15 cellular contexts compared by ENCODE assay signal in genomic region chr5:172164773-172165212, GRCh38. TPM values are rescaled to one million over a fixed set of nuclear protein-coding genes. Genes with fewer than 3 reads are reported as not detected.
DNase-seq lines count a peak whose midpoint lies in the region; ATAC-seq, FAIRE-seq and TF ChIP-seq lines count a peak whose summit lies in the region.
"Had no signal": no experiment of that assay in that cellular context is flagged by ENCODE, and none has a peak within 500 bp of the region (broad histone marks: within the 10 kb centered on the region; RNA-seq: fewer than 3 reads in every experiment).

No MANE protein-coding gene starts in this region.

- no peak for TF ChIP-seq CTCF in activated CD8-positive, alpha-beta T cell treated with anti-CD3 and anti-CD28 coated beads for 36 hours (IDR thresholded peaks at IDR 0.05)
- no peak for TF ChIP-seq CTCF in H1 (IDR thresholded peaks at IDR 0.05; ENCODE audit: control extremely low read depth in 1 of 3, insufficient read depth in 1 of 3, low read depth in 1 of 3, low read length in 3 of 3)
- no peak for TF ChIP-seq CTCF in stomach (IDR thresholded peaks at IDR 0.05)
- TF ChIP-seq CTCF in WTC11 (IDR thresholded peaks at IDR 0.05) = no peak
- TF ChIP-seq CTCF in OCI-LY7 (conservative IDR thresholded peaks at IDR 0.05; ENCODE audit: low read length) = no peak

- H3K56ac ChIP-seq in H1 (replicated peaks; ENCODE audit: insufficient read length, low read depth, low read length) = no peak overlapping the region

- H3K23ac ChIP-seq in H1 (ENCODE audit: insufficient read length) = no peak overlapping the region
- no peak overlapping the region for H3K23ac ChIP-seq in mesenchymal stem cell (ENCODE audit: low read length in 2 of 2)

- H2BK12ac ChIP-seq in H1 (ENCODE audit: low read depth, low read length) = no peak overlapping the region
- H2BK12ac ChIP-seq in mesenchymal stem cell (ENCODE audit: low read length in 2 of 2) = no peak overlapping the region

- H3K4me1 ChIP-seq in H1 (replicated peaks in 1 of 4; ENCODE audit: control insufficient read depth in 3 of 4, insufficient read depth in 4 of 4, low read length in 3 of 4) (peaks cover 0 to 4% (median 3%) of the 10 kb centered on the region in 4 experiments; a peak in 3 of 7 replicates), mesenchymal stem cell (ENCODE audit: control insufficient read depth, insufficient read depth, low read depth, low read length) (peaks cover 25% of the 10 kb centered on the region), stomach (peaks cover 11 to 71% (median 40%) of the 10 kb centered on the region in 4 donors), OCI-LY7 (ENCODE audit: insufficient read depth, low read length, poor library complexity, severe bottlenecking) (peaks cover 25% of the 10 kb centered on the region)
- H3K4me1 ChIP-seq: parathyroid adenoma had no signal

- peak overlapping the region; percentile 42 for H4K8ac ChIP-seq in H1 (ENCODE audit: extremely low read depth, insufficient read depth, low read length)
- no peak overlapping the region for H4K8ac ChIP-seq in mesenchymal stem cell (ENCODE audit: low read length)

- H2BK15ac ChIP-seq in H1 (ENCODE audit: low read length) = 0 out of 2 replicates have a peak overlapping the region, but pooled peaks have one; percentile 61
- H2BK15ac ChIP-seq in mesenchymal stem cell (ENCODE audit: low read depth, poor library complexity, severe bottlenecking) = no peak overlapping the region

- no peak for DNase-seq in activated CD8-positive, alpha-beta T cell treated with anti-CD3 and anti-CD28 coated beads for 36 hours
- DNase-seq in activated CD8-positive, alpha-beta T cell treated with anti-CD3 and anti-CD28 coated beads, Interleukin-2, amount 10 ng/mL, durations not matched to agents 7 days and 5 days = no peak
- DNase-seq in H1 (ENCODE audit: low read depth in 1 of 2, low spot score in 2 of 2) (no peak), mesenchymal stem cell (no peak), stomach (no peak), WTC11 (ENCODE audit: low spot score) (no peak), OCI-LY7 (ENCODE audit: low spot score) (no peak)
- DNase-seq: activated gamma-delta T cell treated with Interleukin-2 at 50 U/mL for 16 hours, KG1, NCI-H2171 had no signal

- POLR2A ChIA-PET in activated CD8-positive, alpha-beta T cell treated with anti-CD3 and anti-CD28 coated beads for 36 hours (lab: Charles Lee) = interaction anchor here (1.1 to 6.4 kb wide), 3 partner anchors 9 to 53 kb away, joined by 5 to 51 read pairs (median 5); no protein-coding TSS in a partner anchor
- POLR2A ChIA-PET in activated CD8-positive, alpha-beta T cell treated with anti-CD3 and anti-CD28 coated beads, Interleukin-2, amount 10 ng/mL, durations not matched to agents 7 days and 5 days (lab: Charles Lee) = interaction anchor here (4.4 kb wide), 1 partner anchor 10 kb away, joined by 25 read pairs; no protein-coding TSS in a partner anchor
- POLR2A ChIA-PET in H1 (lab: Charles Lee; ENCODE audit: partially characterized antibody) = interaction anchor here (1.5 kb wide), 1 partner anchor 13 kb away, joined by 3 read pairs; no protein-coding TSS in a partner anchor
- POLR2A ChIA-PET in WTC11 (lab: Charles Lee) = interaction anchor here (0.7 kb wide), 1 partner anchor 83 kb away, joined by 6 read pairs; no protein-coding TSS in a partner anchor
- POLR2A ChIA-PET in OCI-LY7 (lab: Charles Lee) = interaction anchor here (0.6 to 2.2 kb wide), 4 partner anchors 8 to 179 kb away, joined by 3 to 6 read pairs (median 6); no protein-coding TSS in a partner anchor

- no peaks in the 10 kb centered on the region for H3K9me2 ChIP-seq in OCI-LY7 (ENCODE audit: insufficient read depth, low read length)

- H4K91ac ChIP-seq in H1 (replicated peaks; ENCODE audit: insufficient read length, low read length) (no peak overlapping the region), mesenchymal stem cell (ENCODE audit: low read length) (no peak overlapping the region)

- H3K9me3 Mint-ChIP-seq in activated CD8-positive, alpha-beta T cell treated with anti-CD3 and anti-CD28 coated beads for 36 hours = no peaks in the 10 kb centered on the region
- no peaks in the 10 kb centered on the region for H3K9me3 Mint-ChIP-seq in activated CD8-positive, alpha-beta T cell treated with anti-CD3 and anti-CD28 coated beads, Interleukin-2, amount 10 ng/mL, durations not matched to agents 7 days and 5 days (ENCODE audit: insufficient read depth)
- no peaks in the 10 kb centered on the region for H3K9me3 Mint-ChIP-seq in WTC11

- intact Hi-C loops in activated CD8-positive, alpha-beta T cell treated with anti-CD3 and anti-CD28 coated beads for 36 hours (cut with micrococcal nuclease) = no loop called here
- intact Hi-C loops in stomach (cut with DNase I; ENCODE audit: low total_unique reads) (no loop called here), OCI-LY7 (cut with micrococcal nuclease; ENCODE audit: unreplicated experiment) (no loop called here)

- 95% methylated on average over 11 of the region's 13 CpGs; no CpG with 5 or more reads in 1 of the 2 experiments for WGBS in H1 (ENCODE audit: extremely low coverage in 1 of 2, insufficient coverage in 1 of 2, insufficient read length in 1 of 2, insufficient replicate concordance in 2 of 2, low coverage in 1 of 2, low lambda C conversion rate in 2 of 2, missing lambda C conversion rate in 1 of 2), 2 experiments
- WGBS in mesenchymal stem cell = 93% methylated on average over 13 of the region's 13 CpGs
- WGBS in stomach, 5 donors = 56 to 83% (median 69%) methylated on average over 11 to 13 of the region's 13 CpGs

- no peak for TF ChIP-seq RAD21 in H1 (IDR thresholded peaks at IDR 0.05 in 1 of 2, conservative IDR thresholded peaks at IDR 0.05 in 1 of 2; ENCODE audit: low read depth in 2 of 2, low read length in 2 of 2)

- no peaks in the 10 kb centered on the region for H3K36me3 ChIP-seq in H1 (ENCODE audit: control insufficient read depth in 2 of 4, insufficient read depth in 4 of 4, low read length in 3 of 4)
- peaks cover 3 to 31% of the 10 kb centered on the region in 2 experiments for H3K36me3 ChIP-seq in mesenchymal stem cell (ENCODE audit: control insufficient read depth in 1 of 2, insufficient read depth in 2 of 2, low read depth in 1 of 2, low read length in 2 of 2)
- peaks cover 0 to 4% (median 0%) of the 10 kb centered on the region in 4 donors for H3K36me3 ChIP-seq in stomach
- no peaks in the 10 kb centered on the region for H3K36me3 ChIP-seq in OCI-LY7 (ENCODE audit: insufficient read depth, low read length)

- H3K4me2 ChIP-seq in H1 (ENCODE audit: insufficient read depth in 1 of 2, low read depth in 2 of 2, low read length in 2 of 2) = no peak overlapping the region
- H3K4me2 ChIP-seq in mesenchymal stem cell (ENCODE audit: low read length, poor library complexity, severe bottlenecking) = no peak overlapping the region
- no peak overlapping the region for H3K4me2 ChIP-seq in OCI-LY7 (ENCODE audit: low read length)

- no peak overlapping the region for H3K27ac ChIP-seq in H1 (ENCODE audit: low read depth, low read length)
- H3K27ac ChIP-seq in mesenchymal stem cell (ENCODE audit: low read length, poor library complexity, severe bottlenecking) = no peak overlapping the region
- H3K27ac ChIP-seq in stomach = peak overlapping the region in 3 of 5 donors; percentile 10 to 24 (median 14)
- no peak overlapping the region for H3K27ac ChIP-seq in OCI-LY7 (ENCODE audit: low read depth, low read length, poor library complexity, severe bottlenecking)
- H3K27ac ChIP-seq: parathyroid adenoma, SJSA1 had no signal

- H2BK20ac ChIP-seq in H1 (ENCODE audit: low read length) = no peak overlapping the region

- BruUV-seq in OCI-LY7 (replicated peaks; lab: Mats Ljungman, UMichigan) = no TSS peak

- FAIRE-seq in H1 (lab: Jason Lieb, UNC) = no peak

- H3K79me2 ChIP-seq in H1 (ENCODE audit: control insufficient read depth in 1 of 2, insufficient read depth in 2 of 2, low read length in 2 of 2) (no peaks in the 10 kb centered on the region), OCI-LY7 (ENCODE audit: insufficient read depth, low read depth, low read length) (peaks cover 8% of the 10 kb centered on the region; the same call in 1 of the 2 replicates)
- H3K79me2 ChIP-seq: parathyroid adenoma had no signal

- no peak overlapping the region for H2AFZ ChIP-seq in H1 (ENCODE audit: low read length)
- no peak overlapping the region for H2AFZ ChIP-seq in mesenchymal stem cell (ENCODE audit: low read depth, low read length)
- H2AFZ ChIP-seq in OCI-LY7 (ENCODE audit: low read length) = no peak overlapping the region
- H2AFZ ChIP-seq: parathyroid adenoma had no signal

- H3K14ac ChIP-seq in H1 (ENCODE audit: insufficient read length) (no peak overlapping the region), mesenchymal stem cell (ENCODE audit: low read length in 2 of 2) (peak overlapping the region in 1 of 2 experiments; percentile 16)

- CTCF ChIA-PET in activated CD8-positive, alpha-beta T cell treated with anti-CD3 and anti-CD28 coated beads for 36 hours (lab: Charles Lee) = interaction anchor here (2.5 kb wide), 1 partner anchor 10 kb away, joined by 6 read pairs; no protein-coding TSS in a partner anchor
- CTCF ChIA-PET in activated CD8-positive, alpha-beta T cell treated with anti-CD3 and anti-CD28 coated beads, Interleukin-2, amount 10 ng/mL, durations not matched to agents 7 days and 5 days (lab: Charles Lee) = interaction anchor here (2.3 kb wide), 1 partner anchor 22 kb away, joined by 6 read pairs; no protein-coding TSS in a partner anchor
- CTCF ChIA-PET in H1 (lab: Charles Lee; ENCODE audit: partially characterized antibody) (interaction anchor here (0.6 to 5.6 kb wide), 4 partner anchors 9 to 153 kb away, joined by 3 to 42 read pairs (median 3); no protein-coding TSS in a partner anchor), WTC11 (lab: Charles Lee) (interaction anchor here (0.6 to 1.4 kb wide), 5 partner anchors 14 to 889 kb away, joined by 3 to 5 read pairs (median 3); no protein-coding TSS in a partner anchor), OCI-LY7 (lab: Charles Lee; ENCODE audit: unreplicated experiment) (interaction anchor here (0.7 kb wide), 1 partner anchor 750 kb away, joined by 4 read pairs; no protein-coding TSS in a partner anchor)

- H2AK5ac ChIP-seq in H1 (ENCODE audit: low read depth, low read length) = no peak overlapping the region
- H2AK5ac ChIP-seq in mesenchymal stem cell (ENCODE audit: low read length, severe bottlenecking) = no peak overlapping the region

- H3K4ac ChIP-seq in H1 (replicated peaks; ENCODE audit: insufficient read length, low read depth, low read length) = no peak overlapping the region
- no peak overlapping the region for H3K4ac ChIP-seq in mesenchymal stem cell (ENCODE audit: low read depth in 1 of 2, low read length in 2 of 2)

- peaks cover 8% of the 10 kb centered on the region; the same call in 1 of the 2 replicates for H3K79me1 ChIP-seq in H1 (ENCODE audit: low read depth, low read length)
- H3K79me1 ChIP-seq in mesenchymal stem cell (replicated peaks; ENCODE audit: low read length, poor library complexity, severe bottlenecking) = peaks cover 43% of the 10 kb centered on the region

- no peak overlapping the region for H3K4me3 ChIP-seq in H1 (ENCODE audit: extremely low read depth in 1 of 4, insufficient read depth in 2 of 4, low read depth in 3 of 4, low read length in 4 of 4)
- H3K4me3 ChIP-seq in mesenchymal stem cell (ENCODE audit: insufficient read depth in 1 of 2, low read depth in 1 of 2, low read length in 2 of 2) = peak overlapping the region in 1 of 2 experiments; percentile 33
- H3K4me3 ChIP-seq in stomach = no peak overlapping the region
- H3K4me3 ChIP-seq in OCI-LY7 (ENCODE audit: low read depth, low read length, poor library complexity, severe bottlenecking) = no peak overlapping the region
- H3K4me3 ChIP-seq: SJSA1 had no signal

- H2BK5ac ChIP-seq in H1 (ENCODE audit: low read depth, low read length) (no peak overlapping the region), mesenchymal stem cell (ENCODE audit: low read depth, low read length, poor library complexity, severe bottlenecking) (no peak overlapping the region)

- H3K27me3 ChIP-seq in H1 (replicated peaks in 1 of 4; ENCODE audit: control insufficient read depth in 3 of 4, extremely low read depth in 1 of 4, insufficient read depth in 3 of 4, low read length in 3 of 4) (no peaks in the 10 kb centered on the region), mesenchymal stem cell (ENCODE audit: control insufficient read depth in 1 of 2, insufficient read depth in 1 of 2, low read length in 2 of 2) (no peaks in the 10 kb centered on the region), stomach (no peaks in the 10 kb centered on the region)
- H3K27me3 ChIP-seq: SJSA1 had no signal

- H3K18ac ChIP-seq in H1 (ENCODE audit: extremely low read depth, low read length) = no peak overlapping the region
- H3K18ac ChIP-seq in mesenchymal stem cell (ENCODE audit: low read depth in 1 of 2, low read length in 2 of 2) = peak overlapping the region in 1 of 2 experiments; percentile 50

- peak overlapping the region; percentile 52 for H3K27ac Mint-ChIP-seq in activated CD8-positive, alpha-beta T cell treated with anti-CD3 and anti-CD28 coated beads for 36 hours
- H3K27ac Mint-ChIP-seq in activated CD8-positive, alpha-beta T cell treated with anti-CD3 and anti-CD28 coated beads, Interleukin-2, amount 10 ng/mL, durations not matched to agents 7 days and 5 days = no peak overlapping the region
- H3K27ac Mint-ChIP-seq in WTC11 = no peak overlapping the region

- TF ChIP-seq POLR2A in H1 (IDR thresholded peaks at IDR 0.05; ENCODE audit: control extremely low read depth in 1 of 2, low read depth in 2 of 2, low read length in 2 of 2) (no peak), stomach (IDR thresholded peaks at IDR 0.05) (no peak)

- H2BK120ac ChIP-seq in H1 (replicated peaks; ENCODE audit: low read depth, low read length) = no peak overlapping the region
- H2BK120ac ChIP-seq in mesenchymal stem cell (ENCODE audit: low read depth, low read length) = no peak overlapping the region

- TF ChIP-seq EP300 in H1 (IDR thresholded peaks at IDR 0.05; ENCODE audit: borderline replicate concordance in 1 of 2, low read depth in 2 of 2, low read length in 2 of 2) (no peak), stomach (IDR thresholded peaks at IDR 0.05) (no peak)

- H3K27me3 Mint-ChIP-seq in activated CD8-positive, alpha-beta T cell treated with anti-CD3 and anti-CD28 coated beads for 36 hours = no peaks in the 10 kb centered on the region
- no peaks in the 10 kb centered on the region for H3K27me3 Mint-ChIP-seq in activated CD8-positive, alpha-beta T cell treated with anti-CD3 and anti-CD28 coated beads, Interleukin-2, amount 10 ng/mL, durations not matched to agents 7 days and 5 days (ENCODE audit: low read depth)
- H3K27me3 Mint-ChIP-seq in WTC11 (ENCODE audit: low read depth) = no peaks in the 10 kb centered on the region

- H3K9ac ChIP-seq in H1 (replicated peaks in 1 of 4; ENCODE audit: extremely low read depth in 1 of 4, low read depth in 3 of 4, low read length in 3 of 4) (no peak overlapping the region), mesenchymal stem cell (ENCODE audit: low read length) (peak overlapping the region; percentile 56)
- H3K9ac ChIP-seq: parathyroid adenoma had no signal

- H3K4me1 Mint-ChIP-seq in activated CD8-positive, alpha-beta T cell treated with anti-CD3 and anti-CD28 coated beads for 36 hours (ENCODE audit: low read depth) = peaks cover 73% of the 10 kb centered on the region
- H3K4me1 Mint-ChIP-seq in activated CD8-positive, alpha-beta T cell treated with anti-CD3 and anti-CD28 coated beads, Interleukin-2, amount 10 ng/mL, durations not matched to agents 7 days and 5 days (ENCODE audit: low read depth) = peaks cover 72% of the 10 kb centered on the region
- H3K4me1 Mint-ChIP-seq in WTC11 = no peaks in the 10 kb centered on the region

- no peak overlapping the region for H3K4me3 Mint-ChIP-seq in activated CD8-positive, alpha-beta T cell treated with anti-CD3 and anti-CD28 coated beads for 36 hours
- no peak overlapping the region for H3K4me3 Mint-ChIP-seq in activated CD8-positive, alpha-beta T cell treated with anti-CD3 and anti-CD28 coated beads, Interleukin-2, amount 10 ng/mL, durations not matched to agents 7 days and 5 days
- H3K4me3 Mint-ChIP-seq in WTC11 = no peak overlapping the region

- no peak overlapping the region for H4K5ac ChIP-seq in H1 (ENCODE audit: insufficient read length, low read depth, low read length)

- ATAC-seq in activated CD8-positive, alpha-beta T cell treated with anti-CD3 and anti-CD28 coated beads for 36 hours = peak; percentile 22
- ATAC-seq in activated CD8-positive, alpha-beta T cell treated with anti-CD3 and anti-CD28 coated beads, Interleukin-2, amount 10 ng/mL, durations not matched to agents 7 days and 5 days = no peak
- ATAC-seq in WTC11 (no peak), HG02870 (IDR thresholded peaks at IDR 0.05; ENCODE audit: unreplicated experiment) (no peak)

- no peaks in the 10 kb centered on the region; the same call in 1 of the 2 replicates for H3K23me2 ChIP-seq in H1 (ENCODE audit: low read depth, low read length)

- H3K9me3 ChIP-seq in H1 (ENCODE audit: insufficient read depth in 2 of 2, low read depth in 1 of 2, low read length in 1 of 2) (no peaks in the 10 kb centered on the region), mesenchymal stem cell (ENCODE audit: control insufficient read depth, low read length) (no peaks in the 10 kb centered on the region), stomach (no peaks in the 10 kb centered on the region), OCI-LY7 (ENCODE audit: low read length) (no peaks in the 10 kb centered on the region)
- H3K9me3 ChIP-seq: SJSA1 had no signal

- H4K20me1 ChIP-seq in H1 (replicated peaks in 1 of 2; ENCODE audit: control insufficient read depth in 1 of 2, insufficient read depth in 2 of 2, low read length in 2 of 2) (no peaks in the 10 kb centered on the region), OCI-LY7 (ENCODE audit: insufficient read depth, low read length) (no peaks in the 10 kb centered on the region)

- peaks cover 31% of the 10 kb centered on the region for H3K36me3 Mint-ChIP-seq in activated CD8-positive, alpha-beta T cell treated with anti-CD3 and anti-CD28 coated beads for 36 hours (ENCODE audit: low read depth)
- H3K36me3 Mint-ChIP-seq in activated CD8-positive, alpha-beta T cell treated with anti-CD3 and anti-CD28 coated beads, Interleukin-2, amount 10 ng/mL, durations not matched to agents 7 days and 5 days (ENCODE audit: low read depth) = peaks cover 65% of the 10 kb centered on the region
- no peaks in the 10 kb centered on the region; the same call in 1 of the 2 replicates for H3K36me3 Mint-ChIP-seq in WTC11

RNA-seq across cellular contexts. Expression of gene STK10, which starts 23.2 kb away (rescaled TPM):
- 100 to 1,000 TPM; 142 to 143 TPM for total RNA-seq in activated CD8-positive, alpha-beta T cell treated with anti-CD3 and anti-CD28 coated beads for 36 hours
- total RNA-seq in activated CD8-positive, alpha-beta T cell treated with anti-CD3 and anti-CD28 coated beads, Interleukin-2, amount 10 ng/mL, durations not matched to agents 7 days and 5 days = 100 to 1,000 TPM; 294 to 299 TPM
- 20.8 and 21.4 TPM in 2 replicates for total RNA-seq in H1 (2021; fragmentation: NEBNext Ultra II Directional; extraction: Animal tissue kit (Norgen Biotek cat#: 25700))
- polyA plus RNA-seq in H1 (2011; rRNA removed) (10.5 and 11.2 TPM in 2 replicates), stomach (1 to 10 TPM; 6.6 to 8.2 (median 6.9) TPM)
- 9.1 TPM for polyA plus RNA-seq in H1 (2011; cell fraction: cytosol; rRNA removed)
- polyA plus RNA-seq in H1 (2011; cell fraction: nucleus; rRNA removed) = 23.7 TPM
- polyA plus RNA-seq in H1 (2012, experiment 1 of 2) = 13.1 to 18.3 TPM (median 14.2 TPM) in 4 replicates
- 10.4 TPM for polyA plus RNA-seq in H1 (2012, experiment 2 of 2)
- 10.8 TPM for polyA plus RNA-seq in H1 (2013, experiment 1 of 2)
- 9.6 TPM for polyA plus RNA-seq in H1 (2013, experiment 2 of 2)
- 10.5 and 10.7 TPM in 2 replicates for polyA minus RNA-seq in H1 (2011; rRNA and poly(A)+ RNA removed)
- polyA minus RNA-seq in H1 (2011; cell fraction: cytosol; rRNA and poly(A)+ RNA removed) = 16.5 TPM
- 21.9 TPM for polyA minus RNA-seq in H1 (2011; cell fraction: nucleus; rRNA and poly(A)+ RNA removed)
- polyA plus RNA-seq in mesenchymal stem cell (2013, experiment 1 of 2) = 23.9 TPM
- 21.2 TPM for polyA plus RNA-seq in mesenchymal stem cell (2013, experiment 2 of 2)
- total RNA-seq in stomach (10 to 100 TPM in 4 of 5 donors, 1 to 10 TPM in 1; 7.1 to 86.6 (median 29.8) TPM), WTC11 (2021) (13.1 to 20.5 TPM (median 15.0 TPM) in 3 replicates), OCI-LY7 (2022) (89.7 and 95.9 TPM in 2 replicates)
- 53.1 and 53.7 TPM in 2 replicates for total RNA-seq in OCI-LY7 (2014; rRNA removed; shearing (Covaris generic))

RNA-seq across cellular contexts. Expression of gene EFCAB9, which starts 29.2 kb away (rescaled TPM):
- not detected for total RNA-seq in activated CD8-positive, alpha-beta T cell treated with anti-CD3 and anti-CD28 coated beads for 36 hours
- not detected for total RNA-seq in activated CD8-positive, alpha-beta T cell treated with anti-CD3 and anti-CD28 coated beads, Interleukin-2, amount 10 ng/mL, durations not matched to agents 7 days and 5 days
- total RNA-seq in H1 (2021; fragmentation: NEBNext Ultra II Directional; extraction: Animal tissue kit (Norgen Biotek cat#: 25700)) = not detected in 2 replicates
- not detected in 2 replicates for polyA plus RNA-seq in H1 (2011; rRNA removed)
- polyA plus RNA-seq in H1 (2011; cell fraction: cytosol; rRNA removed) = not detected
- polyA plus RNA-seq in H1 (2011; cell fraction: nucleus; rRNA removed) = not detected
- polyA plus RNA-seq in H1 (2012, experiment 1 of 2) = not detected in 4 replicates
- not detected for polyA plus RNA-seq in H1 (2012, experiment 2 of 2)
- not detected for polyA plus RNA-seq in H1 (2013, experiment 1 of 2)
- not detected for polyA plus RNA-seq in H1 (2013, experiment 2 of 2)
- polyA minus RNA-seq in H1 (2011; rRNA and poly(A)+ RNA removed) = not detected in 2 replicates
- polyA minus RNA-seq in H1 (2011; cell fraction: cytosol; rRNA and poly(A)+ RNA removed) = not detected
- not detected for polyA minus RNA-seq in H1 (2011; cell fraction: nucleus; rRNA and poly(A)+ RNA removed)
- polyA plus RNA-seq in mesenchymal stem cell (2013, experiment 1 of 2) = not detected
- polyA plus RNA-seq in mesenchymal stem cell (2013, experiment 2 of 2) = not detected
- total RNA-seq in stomach = not detected
- not detected for polyA plus RNA-seq in stomach
- total RNA-seq in WTC11 (2021) = not detected in 3 replicates
- not detected in 2 replicates for total RNA-seq in OCI-LY7 (2014; rRNA removed; shearing (Covaris generic))
- total RNA-seq in OCI-LY7 (2022) = not detected in 2 replicates
- total RNA-seq: A172, SJSA1, urinary bladder had no signal
- polyA plus RNA-seq: urinary bladder had no signal

Comparison
In these comparisons a context has a peak if more than half of its experiments do, and no peak if none do; other contexts are left out.
1. H3K27ac ChIP-seq: peak in stomach (3 of 5); none in H1 (single experiment), mesenchymal stem cell (single experiment) and OCI-LY7 (single experiment).